Comparison of ENCODE assay signal across 8 cellular contexts in the genomic region with DNA sequence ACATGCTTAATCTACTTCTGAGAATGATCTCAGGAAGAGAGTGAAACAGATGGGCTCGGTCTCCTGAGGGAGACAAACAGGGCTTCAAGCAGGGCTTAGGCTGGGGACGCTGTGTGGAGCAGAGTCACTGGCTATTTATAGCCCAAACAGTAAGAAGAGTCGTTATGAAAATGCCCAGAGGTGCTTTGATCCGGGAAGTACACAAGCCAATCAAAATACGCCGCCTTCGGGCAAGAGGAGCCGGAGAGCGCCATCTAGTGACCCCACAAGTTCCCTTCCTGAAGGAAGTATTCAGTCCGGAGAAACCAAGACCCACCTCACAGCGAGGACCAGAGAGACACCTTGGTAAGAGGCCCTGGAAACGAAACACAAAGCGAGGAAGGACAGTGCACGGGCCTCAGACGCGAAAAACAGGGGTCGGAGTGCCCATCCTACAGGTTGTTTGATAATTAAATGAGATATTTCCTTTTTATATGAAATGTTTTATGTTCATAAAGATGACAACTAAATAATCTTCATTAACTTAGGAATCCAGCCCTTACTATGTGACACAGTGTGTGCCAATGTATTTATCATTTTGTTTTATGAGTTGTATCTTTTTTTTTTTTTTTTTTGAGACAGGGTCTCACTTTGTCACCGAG. TPM values are rescaled to one million over a fixed set of nuclear protein-coding genes. Genes with fewer than 3 reads are reported as not detected.
DNase-seq lines count a peak whose midpoint lies in the region; FAIRE-seq and TF ChIP-seq lines count a peak whose summit lies in the region.

No MANE protein-coding gene starts in this region.

- peaks cover 0 to 8% (median 0%) of the 10 kb centered on the region in 3 experiments for H3K27me3 ChIP-seq in neuronal stem cell (ENCODE audit: control insufficient read depth in 3 of 3, insufficient read depth in 3 of 3, low read depth in 1 of 3, low read length in 3 of 3)
- H3K27me3 ChIP-seq in stomach = no peaks in the 10 kb centered on the region

- peaks cover 0 to 2% of the 10 kb centered on the region in 2 donors for H3K9me3 ChIP-seq in neuronal stem cell (replicated peaks in 1 of 2; ENCODE audit: control insufficient read depth in 2 of 2, insufficient read depth in 1 of 2, low read depth in 1 of 2, low read length in 2 of 2)
- H3K9me3 ChIP-seq in stomach = peaks cover 0 to 7% (median 1%) of the 10 kb centered on the region in 4 donors

- H3K4me2 ChIP-seq in neuronal stem cell (ENCODE audit: insufficient read depth, low read length, poor library complexity, severe bottlenecking) = peak overlapping the region; percentile 22

- H3K23ac ChIP-seq in neuronal stem cell (ENCODE audit: low read depth, low read length, poor library complexity) = no peak overlapping the region

- WGBS in neuronal stem cell (ENCODE audit: extremely low coverage in 2 of 2, insufficient read length in 2 of 2, insufficient replicate concordance in 1 of 2), 2 donors = no CpG with 5 or more reads among the region's 18 CpGs
- 6 to 8% (median 7%) methylated on average over 18 of the region's 18 CpGs for WGBS in stomach, 5 donors

- DNase-seq in ELR (ENCODE audit: low read depth) (peak; percentile 97), H54 (ENCODE audit: insufficient read length, low spot score) (peak; percentile 79), LoVo (ENCODE audit: low spot score) (peak; percentile 93), RPMI7951 (ENCODE audit: low read depth) (peak; percentile 92), activated T-helper 1 cell treated with Interleukin-2 at 50 U/mL for 16 hours (ENCODE audit: low read depth) (peak; percentile 51), fibroblast of pulmonary artery (ENCODE audit: low read depth) (peak; percentile 95), neuronal stem cell (ENCODE audit: low spot score) (peak; percentile 62), stomach (peak; percentile 93)

- no peak for FAIRE-seq in H54 (lab: Jason Lieb, UNC)

- TF ChIP-seq POLR2A in H54 (IDR thresholded peaks at IDR 0.05; ENCODE audit: low read depth, low read length) (no peak), stomach (IDR thresholded peaks at IDR 0.05) (no peak)

- intact Hi-C loops in stomach (cut with DNase I; ENCODE audit: low total_unique reads) = loop anchor here (10.0 kb wide), 1 partner anchor 194 kb away; a partner anchor contains a TSS

- H2AK5ac ChIP-seq in neuronal stem cell (ENCODE audit: low read depth, low read length) = no peak overlapping the region

- no peak overlapping the region for H2BK5ac ChIP-seq in neuronal stem cell (ENCODE audit: low read length)

- no peak overlapping the region for H3K14ac ChIP-seq in neuronal stem cell (ENCODE audit: low read length)

- H3K4me3 ChIP-seq in fibroblast of pulmonary artery (replicated peaks; ENCODE audit: low read depth, low read length) (peak overlapping the region; percentile 23), neuronal stem cell (ENCODE audit: low read length in 2 of 2) (peak overlapping the region in 1 of 2 donors; percentile 23), stomach (peak overlapping the region; percentile 29 to 34 (median 32))

- no peak overlapping the region for H2BK120ac ChIP-seq in neuronal stem cell (ENCODE audit: low read depth, low read length)

- H3K9ac ChIP-seq in neuronal stem cell (ENCODE audit: low read depth, low read length, poor library complexity) = no peak overlapping the region

- no peak overlapping the region for H2BK12ac ChIP-seq in neuronal stem cell (ENCODE audit: low read length)

- no peak overlapping the region for H3K18ac ChIP-seq in neuronal stem cell (ENCODE audit: low read length)

- TF ChIP-seq EP300 in stomach (IDR thresholded peaks at IDR 0.05) = no peak

- H4K8ac ChIP-seq in neuronal stem cell (ENCODE audit: low read depth, low read length) = no peak overlapping the region

- H3K4ac ChIP-seq in neuronal stem cell (ENCODE audit: low read length) = no peak overlapping the region

- H2AFZ ChIP-seq in neuronal stem cell (ENCODE audit: low read length) = peak overlapping the region; percentile 90

- no peak overlapping the region for H2BK15ac ChIP-seq in neuronal stem cell (ENCODE audit: low read length)

- H3K36me3 ChIP-seq in neuronal stem cell (replicated peaks in 1 of 2; ENCODE audit: control insufficient read depth in 2 of 2, insufficient read depth in 2 of 2, low read length in 2 of 2) = no peaks in the 10 kb centered on the region
- H3K36me3 ChIP-seq in stomach = no peaks in the 10 kb centered on the region

- H4K91ac ChIP-seq in neuronal stem cell (ENCODE audit: low read depth, low read length, poor library complexity) = no peak overlapping the region

- no peak overlapping the region for H3K27ac ChIP-seq in neuronal stem cell (replicated peaks; ENCODE audit: low read length)
- H3K27ac ChIP-seq in stomach = peak overlapping the region in 3 of 5 donors; percentile 58 to 66 (median 63)

- no peaks in the 10 kb centered on the region for H3K79me1 ChIP-seq in neuronal stem cell (ENCODE audit: low read depth, low read length)

- H3K4me1 ChIP-seq in neuronal stem cell (ENCODE audit: control insufficient read depth in 2 of 2, insufficient read depth in 1 of 2, low read depth in 1 of 2, low read length in 2 of 2) = peaks cover 0 to 2% of the 10 kb centered on the region in 2 donors
- peaks cover 5 to 28% (median 20%) of the 10 kb centered on the region in 4 donors for H3K4me1 ChIP-seq in stomach

- TF ChIP-seq CTCF in fibroblast of pulmonary artery (IDR thresholded peaks at IDR 0.05; ENCODE audit: low read length, missing control alignments) = peak; percentile 96
- TF ChIP-seq CTCF in stomach (IDR thresholded peaks at IDR 0.05) = peak in 5 of 7 experiments; percentile 34 to 86 (median 78)

RNA-seq across cellular contexts. Expression of a gene that starts 25.0 kb away (rescaled TPM):
- total RNA-seq in RPMI7951 (2014; rRNA removed; shearing (Covaris generic)) = 25.8 and 31.8 TPM in 2 replicates
- 30.3 TPM for polyA plus RNA-seq in neuronal stem cell (2013, experiment 1 of 2)
- polyA plus RNA-seq in neuronal stem cell (2013, experiment 2 of 2) = 30.5 TPM
- total RNA-seq in stomach = 10 to 100 TPM; 13.4 to 66.3 (median 21.7) TPM
- polyA plus RNA-seq in stomach = 10 to 100 TPM; 13.6 to 19.9 (median 15.4) TPM
